12 cellular contexts compared by ENCODE assay signal in genomic region chr21:44706026-44706705, GRCh38. TPM values are rescaled to one million over a fixed set of nuclear protein-coding genes. Genes with fewer than 3 reads are reported as not detected.
A peak's percentile ranks its signal among the peaks of the same experiment; 100 is the strongest.
DNase-seq lines count a peak whose midpoint lies in the region; ATAC-seq lines count a peak whose summit lies in the region.
"Had no signal": no experiment of that assay in that cellular context is flagged by ENCODE, and none has a peak within 500 bp of the region (broad histone marks: within the 10 kb centered on the region; RNA-seq: fewer than 3 reads in every experiment).

No MANE protein-coding gene starts in this region.

- peaks cover 11% of the 10 kb centered on the region for H3K9me3 Mint-ChIP-seq in activated T-cell treated with anti-CD3 and anti-CD28 coated beads, Interleukin-2, amount 50 U/mL, for 4 hours
- H3K9me3 Mint-ChIP-seq: CD4-positive, alpha-beta T cell had no signal

- DNase-seq in activated CD4-positive, CD25-positive, alpha-beta regulatory T cell treated with anti-CD3 and anti-CD28 coated beads, Interleukin-2, amount 50 U/mL, for 72 hours, result peak; percentile 22
- no peak for DNase-seq in activated CD4-positive, CD25-positive, alpha-beta regulatory T cell (lab: John Stamatoyannopoulos, UW)
- peak in 35 of 42 donors; percentile 8 to 76 (median 43) for DNase-seq in head of caudate nucleus
- DNase-seq in putamen (ENCODE audit: low spot score), result peak; percentile 46
- DNase-seq in SHP77 (lab: John Stamatoyannopoulos, UW), result no peak
- no peak for DNase-seq in activated T-cell treated with anti-CD3 and anti-CD28 coated beads, Interleukin-2, amount 50 U/mL, for 4 hours
- DNase-seq: CD4-positive, alpha-beta T cell; IMR-90; NCI-H1105 treated with DMSO at 0.1 percent for 48 hours; NCI-H345 had no signal

- H3K27me3 Mint-ChIP-seq in activated T-cell treated with anti-CD3 and anti-CD28 coated beads, Interleukin-2, amount 50 U/mL, for 4 hours (ENCODE audit: low read depth), result peaks cover 86% of the 10 kb centered on the region

- H3K4me3 Mint-ChIP-seq in activated T-cell treated with anti-CD3 and anti-CD28 coated beads, Interleukin-2, amount 50 U/mL, for 4 hours, result no peak overlapping the region
- H3K4me3 Mint-ChIP-seq: CD4-positive, alpha-beta T cell had no signal

- peaks cover 23% of the 10 kb centered on the region for H3K4me1 Mint-ChIP-seq in activated T-cell treated with anti-CD3 and anti-CD28 coated beads, Interleukin-2, amount 50 U/mL, for 4 hours (ENCODE audit: low read depth)

- H3K36me3 Mint-ChIP-seq in activated T-cell treated with anti-CD3 and anti-CD28 coated beads, Interleukin-2, amount 50 U/mL, for 4 hours (ENCODE audit: insufficient read depth), result no peaks in the 10 kb centered on the region

- ATAC-seq in activated T-cell treated with anti-CD3 and anti-CD28 coated beads, Interleukin-2, amount 50 U/mL, for 4 hours, result no peak

- intact Hi-C loops in head of caudate nucleus (cut with DNase I), result no loop called here

RNA-seq across cellular contexts. Expression of gene TSPEAR, which starts 5.2 kb away (rescaled TPM):
- total RNA-seq in activated T-cell treated with anti-CD3 and anti-CD28 coated beads, Interleukin-2, amount 50 U/mL, for 4 hours, result not detected
- total RNA-seq: aorta; CD4-positive, alpha-beta T cell; IMR-90 had no signal

RNA-seq across cellular contexts. Expression of gene KRTAP10-12, which starts 9.2 kb away (rescaled TPM):
- not detected for total RNA-seq in activated T-cell treated with anti-CD3 and anti-CD28 coated beads, Interleukin-2, amount 50 U/mL, for 4 hours
- total RNA-seq: aorta; CD4-positive, alpha-beta T cell; dermis microvascular lymphatic vessel endothelial cell; IMR-90 had no signal

RNA-seq across cellular contexts. Expression of gene KRTAP12-1, which starts 24.2 kb away (rescaled TPM):
- not detected for total RNA-seq in activated T-cell treated with anti-CD3 and anti-CD28 coated beads, Interleukin-2, amount 50 U/mL, for 4 hours
- total RNA-seq: aorta; CD4-positive, alpha-beta T cell; dermis microvascular lymphatic vessel endothelial cell; IMR-90 had no signal

RNA-seq across cellular contexts. Expression of gene KRTAP12-2, which starts 39.4 kb away (rescaled TPM):
- total RNA-seq in activated T-cell treated with anti-CD3 and anti-CD28 coated beads, Interleukin-2, amount 50 U/mL, for 4 hours, result not detected
- total RNA-seq: aorta; CD4-positive, alpha-beta T cell; dermis microvascular lymphatic vessel endothelial cell; IMR-90 had no signal

RNA-seq across cellular contexts. Expression of gene KRTAP12-3, which starts 48.4 kb away (rescaled TPM):
- not detected for total RNA-seq in activated T-cell treated with anti-CD3 and anti-CD28 coated beads, Interleukin-2, amount 50 U/mL, for 4 hours
- total RNA-seq: aorta; CD4-positive, alpha-beta T cell; dermis microvascular lymphatic vessel endothelial cell; IMR-90 had no signal

Comparison
In these comparisons a context has a peak if more than half of its experiments do, and no peak if none do; other contexts are left out.
1. DNase-seq: peak in activated CD4-positive, CD25-positive, alpha-beta regulatory T cell treated with anti-CD3 and anti-CD28 coated beads, Interleukin-2, amount 50 U/mL, for 72 hours (single experiment), head of caudate nucleus (35 of 42) and putamen (single experiment); none in activated CD4-positive, CD25-positive, alpha-beta regulatory T cell (0 of 4), SHP77 (0 of 2) and activated T-cell treated with anti-CD3 and anti-CD28 coated beads, Interleukin-2, amount 50 U/mL, for 4 hours (single experiment).